8 cellular contexts compared by ENCODE assay signal in the genomic region with DNA sequence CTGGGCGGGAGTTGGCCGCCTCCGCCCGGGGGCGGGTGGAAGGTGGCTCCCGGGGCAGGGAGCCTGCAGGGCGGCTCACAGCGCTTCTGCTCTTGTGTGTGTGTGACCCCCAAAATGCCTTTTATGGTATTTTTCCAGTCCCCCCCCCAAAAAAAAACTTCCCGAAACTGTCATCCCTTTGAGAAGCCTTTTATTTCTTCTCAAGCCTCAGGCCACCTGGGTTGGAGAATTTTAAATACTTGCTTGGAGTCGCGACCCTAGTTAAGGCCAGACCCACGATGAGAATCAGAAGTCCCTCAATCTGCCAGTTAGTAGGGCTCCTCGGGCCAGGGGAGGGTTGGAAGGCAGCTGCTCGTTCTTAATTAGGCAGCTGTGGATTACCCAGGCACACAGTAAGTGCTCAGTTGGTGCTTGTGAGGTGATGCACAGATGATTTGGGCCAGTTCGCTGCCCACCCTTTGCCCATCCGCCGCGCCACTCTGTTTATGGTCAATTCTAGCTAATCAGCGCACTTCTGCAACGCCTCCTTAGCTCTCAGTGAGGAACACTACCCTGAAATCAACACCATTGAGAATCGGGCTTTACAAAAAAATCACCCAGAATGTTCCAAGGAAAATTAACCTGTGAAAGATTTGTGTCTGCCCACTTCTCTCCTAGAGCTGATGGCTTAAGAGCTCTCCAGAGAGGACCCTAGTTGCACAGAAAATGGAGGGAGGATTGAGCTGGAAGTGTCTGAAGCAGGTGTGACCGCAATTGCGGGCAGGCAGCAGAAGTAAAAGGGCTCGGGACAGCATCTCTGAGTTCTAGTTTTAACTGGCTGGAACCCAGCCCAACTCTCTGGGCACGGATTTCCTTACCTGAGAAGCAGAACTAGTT. TPM values are rescaled to one million over a fixed set of nuclear protein-coding genes. Genes with fewer than 3 reads are reported as not detected.
DNase-seq lines count a peak whose midpoint lies in the region; ATAC-seq and TF ChIP-seq lines count a peak whose summit lies in the region.

No MANE protein-coding gene starts in this region.

- WGBS in testis, 2 donors, result 6 to 7% methylated on average over 22 to 25 of the region's 25 CpGs

- TF ChIP-seq CTCF in GM13976 (IDR thresholded peaks at IDR 0.05; ENCODE audit: borderline replicate concordance, control extremely low read depth, extremely low read depth, insufficient read depth, missing control alignments) (no peak), testis (IDR thresholded peaks at IDR 0.05) (no peak)

- H3K27ac ChIP-seq in KOPT-K1 (ENCODE audit: low read depth, low read length, poor library complexity, severe bottlenecking) (peak overlapping the region; percentile 49), testis (peak overlapping the region; percentile 80 to 84)

- H3K36me3 ChIP-seq in KOPT-K1 (ENCODE audit: insufficient read depth, low read length) (no peaks in the 10 kb centered on the region), testis (ENCODE audit: low read depth, missing control alignments) (no peaks in the 10 kb centered on the region)

- peak overlapping the region; percentile 75 to 95 for H3K4me3 ChIP-seq in testis

- peaks cover 28% of the 10 kb centered on the region for H3K4me1 ChIP-seq in testis

- intact Hi-C loops in testis (cut with DNase I; ENCODE audit: low total_unique reads), result loop anchor here (10.0 kb wide), 1 partner anchor 424 kb away; a partner anchor contains a TSS

- no peaks in the 10 kb centered on the region for H3K27me3 ChIP-seq in testis

- ATAC-seq in HG03097 (IDR thresholded peaks at IDR 0.05; ENCODE audit: low FRiP score, unreplicated experiment) (no peak), GM18519 (IDR thresholded peaks at IDR 0.05; ENCODE audit: low FRiP score, unreplicated experiment) (no peak)

- in situ Hi-C loops in GM13976 (cut with MboI; ENCODE audit: low sequenced_read_pairs, unreplicated experiment), result no loop called here

- no peaks in the 10 kb centered on the region for H3K9me3 ChIP-seq in KOPT-K1 (ENCODE audit: insufficient read depth, low read length, poor library complexity, severe bottlenecking)
- no peaks in the 10 kb centered on the region for H3K9me3 ChIP-seq in testis

- TF ChIP-seq POLR2A in testis (IDR thresholded peaks at IDR 0.05), result no peak

- DNase-seq in GM13976 (ENCODE audit: low spot score), result peak; percentile 37
- peak; percentile 50 for DNase-seq in astrocyte of the hippocampus (ENCODE audit: low read depth, low spot score)
- peak; percentile 54 for DNase-seq in left kidney (ENCODE audit: low read depth, low spot score)
- no peak for DNase-seq in testis
- no peak for DNase-seq in T1000 (lab: John Stamatoyannopoulos, UW)

RNA-seq across cellular contexts. Expression of a gene that starts 0.6 kb away (rescaled TPM):
- total RNA-seq in testis, result 100 to 1,000 TPM; 149 to 161 TPM
- polyA plus RNA-seq in testis (ENCODE audit: insufficient read depth, low read depth, low replicate concordance), result 76.4 TPM

Comparison
In these comparisons a context has a peak if more than half of its experiments do, and no peak if none do; other contexts are left out.
1. DNase-seq: peak in GM13976 (single experiment), astrocyte of the hippocampus (single experiment) and left kidney (single experiment); none in testis (single experiment) and T1000 (single experiment).